In the genomic region with DNA sequence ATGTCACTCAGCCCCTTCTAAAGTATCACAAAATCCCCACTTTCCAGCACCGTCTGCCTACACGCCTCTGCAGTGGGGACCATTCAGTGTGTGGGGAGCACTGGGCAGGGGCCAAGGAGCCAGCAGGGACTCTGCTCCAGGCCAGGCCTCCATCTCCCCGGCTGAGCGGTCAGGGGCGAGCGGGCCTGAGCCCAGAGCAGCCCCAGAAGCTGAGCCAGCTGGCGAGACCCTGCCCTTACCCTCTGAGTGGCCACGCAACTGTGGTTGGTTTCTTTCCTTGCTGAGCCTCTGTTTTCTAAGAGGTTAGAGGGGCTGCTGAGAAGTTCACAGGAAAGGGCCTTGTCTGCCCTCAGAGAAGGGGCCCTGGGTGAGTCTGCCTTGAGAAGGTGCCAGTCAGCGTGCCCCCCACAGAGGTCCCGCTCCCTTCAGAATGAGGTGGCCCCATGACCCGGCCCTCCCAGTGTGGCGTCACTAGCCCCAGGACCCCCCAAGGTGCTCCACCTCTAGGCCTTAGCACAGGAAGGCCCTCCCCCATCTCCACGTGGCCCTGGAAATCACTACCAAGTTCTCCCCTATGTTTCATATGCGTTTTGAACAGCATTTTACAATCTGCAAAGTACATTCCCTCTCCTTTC, we compare ENCODE assay signal across 21 cellular contexts. TPM values are rescaled to one million over a fixed set of nuclear protein-coding genes. Genes with fewer than 3 reads are reported as not detected.
"Had no signal": no experiment of that assay in that cellular context is flagged by ENCODE, and none has a peak within 500 bp of the region (broad histone marks: within the 10 kb centered on the region; RNA-seq: fewer than 3 reads in every experiment).

No MANE protein-coding gene starts in this region.

- H3K4me1 ChIP-seq: colonic mucosa, foreskin keratinocyte, right lobe of liver had no signal

- H3K4me3 ChIP-seq: colonic mucosa, psoas muscle, right lobe of liver had no signal

- H3K36me3 ChIP-seq: brain microvascular endothelial cell, colonic mucosa, right lobe of liver had no signal

- DNase-seq: activated CD4-positive, alpha-beta T cell treated with anti-CD3 and anti-CD28 coated beads, Interleukin-2, amount 50 U/mL, for 1 hour; activated CD4-positive, CD25-positive, alpha-beta regulatory T cell treated with anti-CD3 and anti-CD28 coated beads, Interleukin-2, amount 50 U/mL, for 72 hours; activated CD8-positive, alpha-beta memory T cell treated with anti-CD3 and anti-CD28 coated beads, Interleukin-2, amount 50 U/mL, for 4 hours; activated naive CD4-positive, alpha-beta T cell treated with anti-CD3 and anti-CD28 coated beads for 36 hours; activated T-cell treated with anti-CD3 and anti-CD28 coated beads, Interleukin-2, amount 50 U/mL, for 4 hours; brain microvascular endothelial cell; central memory CD4-positive, alpha-beta T cell; colonic mucosa; foreskin keratinocyte; hippocampal formation; islet precursor cell; mammary epithelial cell; midbrain; nephron progenitor cell; psoas muscle; small intestine; stimulated activated CD4-positive, alpha-beta T cell treated with anti-CD3 and anti-CD28 coated beads, Interleukin-4, amount 100 ng/mL, for 1 hour had no signal

- ATAC-seq: activated T-cell treated with anti-CD3 and anti-CD28 coated beads, Interleukin-2, amount 50 U/mL, for 4 hours; foreskin keratinocyte; psoas muscle; right lobe of liver; stimulated activated effector memory CD8-positive, alpha-beta T cell treated with anti-CD3 and anti-CD28 coated beads, Interleukin-12 subunit alpha, Interleukin-12 subunit beta, amount 100 ng/mL, for 72 hours had no signal

- H3K27ac Mint-ChIP-seq: activated naive CD4-positive, alpha-beta T cell treated with anti-CD3 and anti-CD28 coated beads for 36 hours; nephron progenitor cell; stimulated activated effector memory CD8-positive, alpha-beta T cell treated with anti-CD3 and anti-CD28 coated beads, Interleukin-12 subunit alpha, Interleukin-12 subunit beta, amount 100 ng/mL, for 72 hours had no signal

- H3K9me3 Mint-ChIP-seq: activated naive CD4-positive, alpha-beta T cell treated with anti-CD3 and anti-CD28 coated beads for 36 hours; activated T-cell treated with anti-CD3 and anti-CD28 coated beads, Interleukin-2, amount 50 U/mL, for 4 hours; nephron progenitor cell; stimulated activated effector memory CD8-positive, alpha-beta T cell treated with anti-CD3 and anti-CD28 coated beads, Interleukin-12 subunit alpha, Interleukin-12 subunit beta, amount 100 ng/mL, for 72 hours had no signal

- H3K4me3 Mint-ChIP-seq: activated naive CD4-positive, alpha-beta T cell treated with anti-CD3 and anti-CD28 coated beads for 36 hours; activated T-cell treated with anti-CD3 and anti-CD28 coated beads, Interleukin-2, amount 50 U/mL, for 4 hours; nephron progenitor cell; stimulated activated effector memory CD8-positive, alpha-beta T cell treated with anti-CD3 and anti-CD28 coated beads, Interleukin-12 subunit alpha, Interleukin-12 subunit beta, amount 100 ng/mL, for 72 hours had no signal

- H3K27ac ChIP-seq: brain microvascular endothelial cell, colonic mucosa, foreskin keratinocyte, psoas muscle, right lobe of liver, VCaP had no signal

- H3K27me3 ChIP-seq: brain microvascular endothelial cell, colonic mucosa, right lobe of liver had no signal

- H3K9me3 ChIP-seq: colonic mucosa, psoas muscle, right lobe of liver had no signal

- H3K36me3 Mint-ChIP-seq: stimulated activated effector memory CD8-positive, alpha-beta T cell treated with anti-CD3 and anti-CD28 coated beads, Interleukin-12 subunit alpha, Interleukin-12 subunit beta, amount 100 ng/mL, for 72 hours had no signal

RNA-seq across cellular contexts. Expression of a gene that starts 46.9 kb away (rescaled TPM):
- total RNA-seq: activated naive CD4-positive, alpha-beta T cell treated with anti-CD3 and anti-CD28 coated beads for 36 hours; epithelial cell of proximal tubule had no signal
- polyA plus RNA-seq: mammary epithelial cell had no signal
